Comparison of ENCODE assay signal across 8 cellular contexts in genomic region chr22:31211504-31211861, GRCh38. TPM values are rescaled to one million over a fixed set of nuclear protein-coding genes. Genes with fewer than 3 reads are reported as not detected.
DNase-seq lines count a peak whose midpoint lies in the region; ATAC-seq lines count a peak whose summit lies in the region.

No MANE protein-coding gene starts in this region.

- H3K27me3 ChIP-seq in layer of hippocampus (ENCODE audit: control insufficient read depth, insufficient read depth, low read length): no peaks in the 10 kb centered on the region

- ATAC-seq in HG03469 (IDR thresholded peaks at IDR 0.05; ENCODE audit: unreplicated experiment) (no peak), HG02588 (IDR thresholded peaks at IDR 0.05; ENCODE audit: unreplicated experiment) (no peak)

- no peaks in the 10 kb centered on the region for H3K27me3 Mint-ChIP-seq in T-helper 1 cell treated with Interleukin-12 subunit alpha and Interleukin-12 subunit beta and Interleukin-4 antibody, amounts not matched to agents 30 μg/mL and 1 μg/mL, for 36 hours (ENCODE audit: low read depth)
- no peaks in the 10 kb centered on the region for H3K27me3 Mint-ChIP-seq in activated T-helper 2 cell treated with anti-CD3 and anti-CD28 coated beads, Interferon-gamma antibody, Interleukin-2, Interleukin-4, amounts not matched to agents 10 μg/mL and 5 μg/mL and 100 μg/mL, durations not matched to agents 14 hours and 24 hours and 36 hours (ENCODE audit: low read depth)

- intact Hi-C loops in activated T-helper 2 cell treated with anti-CD3 and anti-CD28 coated beads, Interferon-gamma antibody, Interleukin-2, Interleukin-4, amounts not matched to agents 10 μg/mL and 5 μg/mL and 100 μg/mL, durations not matched to agents 14 hours and 24 hours and 36 hours (cut with micrococcal nuclease): loop anchor here (5.0 to 10.0 kb wide), 3 partner anchors 49 to 469 kb away; partner anchors contain the start of genes RNF185 and SMTN

- no peaks in the 10 kb centered on the region for H3K9me3 Mint-ChIP-seq in T-helper 1 cell treated with Interleukin-12 subunit alpha and Interleukin-12 subunit beta and Interleukin-4 antibody, amounts not matched to agents 30 μg/mL and 1 μg/mL, for 36 hours
- H3K9me3 Mint-ChIP-seq in activated T-helper 2 cell treated with anti-CD3 and anti-CD28 coated beads, Interferon-gamma antibody, Interleukin-2, Interleukin-4, amounts not matched to agents 10 μg/mL and 5 μg/mL and 100 μg/mL, durations not matched to agents 14 hours and 24 hours and 36 hours: no peaks in the 10 kb centered on the region

- peaks cover 40% of the 10 kb centered on the region for H3K4me1 Mint-ChIP-seq in T-helper 1 cell treated with Interleukin-12 subunit alpha and Interleukin-12 subunit beta and Interleukin-4 antibody, amounts not matched to agents 30 μg/mL and 1 μg/mL, for 36 hours (ENCODE audit: low read depth)
- peaks cover 44% of the 10 kb centered on the region for H3K4me1 Mint-ChIP-seq in activated T-helper 2 cell treated with anti-CD3 and anti-CD28 coated beads, Interferon-gamma antibody, Interleukin-2, Interleukin-4, amounts not matched to agents 10 μg/mL and 5 μg/mL and 100 μg/mL, durations not matched to agents 14 hours and 24 hours and 36 hours (ENCODE audit: low read depth)

- peaks cover 9% of the 10 kb centered on the region for H3K36me3 Mint-ChIP-seq in T-helper 1 cell treated with Interleukin-12 subunit alpha and Interleukin-12 subunit beta and Interleukin-4 antibody, amounts not matched to agents 30 μg/mL and 1 μg/mL, for 36 hours (ENCODE audit: low read depth)
- H3K36me3 Mint-ChIP-seq in activated T-helper 2 cell treated with anti-CD3 and anti-CD28 coated beads, Interferon-gamma antibody, Interleukin-2, Interleukin-4, amounts not matched to agents 10 μg/mL and 5 μg/mL and 100 μg/mL, durations not matched to agents 14 hours and 24 hours and 36 hours (ENCODE audit: low read depth): peaks cover 9% of the 10 kb centered on the region

- H3K27ac ChIP-seq in layer of hippocampus (ENCODE audit: low read depth, low read length) (peak overlapping the region; percentile 58), substantia nigra (ENCODE audit: low read depth, low read length, poor library complexity, severe bottlenecking) (peak overlapping the region; percentile 23)

- peak overlapping the region; percentile 84 for H3K4me3 Mint-ChIP-seq in T-helper 1 cell treated with Interleukin-12 subunit alpha and Interleukin-12 subunit beta and Interleukin-4 antibody, amounts not matched to agents 30 μg/mL and 1 μg/mL, for 36 hours
- H3K4me3 Mint-ChIP-seq in activated T-helper 2 cell treated with anti-CD3 and anti-CD28 coated beads, Interferon-gamma antibody, Interleukin-2, Interleukin-4, amounts not matched to agents 10 μg/mL and 5 μg/mL and 100 μg/mL, durations not matched to agents 14 hours and 24 hours and 36 hours (ENCODE audit: low read depth): peak overlapping the region; percentile 85

- DNase-seq in T-helper 1 cell (no peak), substantia nigra (lab: John Stamatoyannopoulos, UW) (no peak), EL (no peak)
- no peak for DNase-seq in activated T-helper 2 cell treated with anti-CD3 and anti-CD28 coated beads, Interferon-gamma antibody, Interleukin-2, Interleukin-4, amounts not matched to agents 10 μg/mL and 5 μg/mL and 100 μg/mL, durations not matched to agents 14 hours and 24 hours and 36 hours (ENCODE audit: low spot score)

- H3K27ac Mint-ChIP-seq in T-helper 1 cell treated with Interleukin-12 subunit alpha and Interleukin-12 subunit beta and Interleukin-4 antibody, amounts not matched to agents 30 μg/mL and 1 μg/mL, for 36 hours: peak overlapping the region; percentile 90
- H3K27ac Mint-ChIP-seq in activated T-helper 2 cell treated with anti-CD3 and anti-CD28 coated beads, Interferon-gamma antibody, Interleukin-2, Interleukin-4, amounts not matched to agents 10 μg/mL and 5 μg/mL and 100 μg/mL, durations not matched to agents 14 hours and 24 hours and 36 hours: peak overlapping the region; percentile 69

RNA-seq across cellular contexts. Expression of gene LIMK2, which starts 0.6 kb away (rescaled TPM):
- 31.1 and 33.9 TPM in 2 replicates for total RNA-seq in activated T-helper 2 cell treated with anti-CD3 and anti-CD28 coated beads, Interferon-gamma antibody, Interleukin-2, Interleukin-4, amounts not matched to agents 10 μg/mL and 5 μg/mL and 100 μg/mL, durations not matched to agents 14 hours and 24 hours and 36 hours

RNA-seq across cellular contexts. Expression of gene RNF185, which starts 51.5 kb away (rescaled TPM):
- total RNA-seq in activated T-helper 2 cell treated with anti-CD3 and anti-CD28 coated beads, Interferon-gamma antibody, Interleukin-2, Interleukin-4, amounts not matched to agents 10 μg/mL and 5 μg/mL and 100 μg/mL, durations not matched to agents 14 hours and 24 hours and 36 hours: 15.5 and 18.1 TPM in 2 replicates
